In the genomic region with DNA sequence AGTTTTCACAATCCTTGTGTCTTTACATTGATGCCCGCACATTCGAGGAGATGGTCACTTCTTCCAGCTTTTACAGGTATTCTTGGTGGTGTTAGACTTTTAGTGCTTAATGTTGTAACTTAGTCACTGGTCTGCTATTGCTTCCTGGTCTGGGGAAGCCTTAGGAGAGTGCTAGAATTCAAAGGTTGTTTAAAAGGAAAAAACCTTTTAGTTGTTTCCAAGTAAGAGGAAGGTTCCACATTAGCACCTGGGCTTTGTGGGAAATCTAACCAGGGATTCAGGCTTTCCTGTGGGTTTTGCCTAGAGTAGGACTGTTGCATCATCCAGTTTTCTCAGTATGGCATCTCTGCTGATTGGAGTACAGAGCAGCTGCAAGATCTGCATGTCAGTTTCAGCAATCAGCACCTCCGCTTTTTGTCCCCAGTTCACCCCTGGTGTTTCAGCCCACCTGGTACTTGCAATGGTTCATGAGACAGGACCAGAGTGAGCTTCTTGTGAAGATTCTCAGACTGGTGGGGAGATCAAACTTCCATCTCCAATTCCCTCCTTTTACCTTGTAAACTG, we compare ENCODE assay signal across 15 cellular contexts. TPM values are rescaled to one million over a fixed set of nuclear protein-coding genes. Genes with fewer than 3 reads are reported as not detected.
"Had no signal": no experiment of that assay in that cellular context is flagged by ENCODE, and none has a peak within 500 bp of the region (broad histone marks: within the 10 kb centered on the region; RNA-seq: fewer than 3 reads in every experiment).

No MANE protein-coding gene starts in this region.

- DNase-seq: activated CD4-positive, alpha-beta T cell treated with anti-CD3 and anti-CD28 coated beads, Interleukin-2, amount 50 U/mL, for 1 hour; activated CD4-positive, CD25-positive, alpha-beta regulatory T cell; activated naive CD4-positive, alpha-beta T cell treated with anti-CD3 and anti-CD28 coated beads, Interleukin-2, amount 10 ng/mL, durations not matched to agents 7 days and 5 days; effector CD4-positive, alpha-beta T cell; heart right ventricle; naive thymus-derived CD4-positive, alpha-beta T cell; nucleus accumbens; right lobe of liver; spleen; stimulated activated CD4-positive, alpha-beta T cell treated with anti-CD3 and anti-CD28 coated beads, Interleukin-1b, Interleukin-23, amount 100 ng/mL, for 48 hours; stimulated activated naive B cell treated with anti-CD40 and anti-IgM and Interleukin-4, amounts not matched to agents 10 μg/mL and 1 μg/mL and 100 μg/mL, for 72 hours had no signal

- H3K27ac ChIP-seq: cardiac muscle cell, right lobe of liver, spleen, tibial nerve had no signal

- H3K36me3 ChIP-seq: cardiac muscle cell, heart right ventricle, right lobe of liver, spleen, tibial nerve had no signal

- H3K4me3 ChIP-seq: cardiac muscle cell, heart right ventricle, right lobe of liver, spleen, tibial nerve had no signal

- H3K27me3 ChIP-seq: cardiac muscle cell, heart right ventricle, right lobe of liver, spleen, tibial nerve had no signal

- H3K4me1 ChIP-seq: right lobe of liver had no signal

- H3K9me3 ChIP-seq: right lobe of liver had no signal

- ATAC-seq: naive thymus-derived CD4-positive, alpha-beta T cell; stimulated activated naive B cell treated with anti-CD40 and anti-IgM and Interleukin-4, amounts not matched to agents 10 μg/mL and 1 μg/mL and 100 μg/mL, for 72 hours had no signal

RNA-seq across cellular contexts. Expression of a gene that starts 44.0 kb away (rescaled TPM):
- total RNA-seq: activated T-helper 2 cell treated with anti-CD3 and anti-CD28 coated beads, Interferon-gamma antibody, Interleukin-2, Interleukin-4, amounts not matched to agents 10 μg/mL and 5 μg/mL and 100 μg/mL, durations not matched to agents 14 hours and 24 hours and 36 hours; endothelial cell of umbilical vein had no signal
